15 cellular contexts compared by ENCODE assay signal in genomic region chr3:124781706-124782376, GRCh38. TPM values are rescaled to one million over a fixed set of nuclear protein-coding genes. Genes with fewer than 3 reads are reported as not detected.
DNase-seq lines count a peak whose midpoint lies in the region; ATAC-seq, FAIRE-seq and TF ChIP-seq lines count a peak whose summit lies in the region.
"Had no signal": no experiment of that assay in that cellular context is flagged by ENCODE, and none has a peak within 500 bp of the region (broad histone marks: within the 10 kb centered on the region; RNA-seq: fewer than 3 reads in every experiment).

No MANE protein-coding gene starts in this region.

- FAIRE-seq in urothelium cell line (lab: Jason Lieb, UNC), result no peak

- H3K9me3 Mint-ChIP-seq in endothelial cell (ENCODE audit: unreplicated experiment) (no peaks in the 10 kb centered on the region), nephron (no peaks in the 10 kb centered on the region)
- H3K9me3 Mint-ChIP-seq: activated T-helper 2 cell treated with anti-CD3 and anti-CD28 coated beads, Interferon-gamma antibody, Interleukin-2, Interleukin-4, amounts not matched to agents 10 μg/mL and 5 μg/mL and 100 μg/mL, durations not matched to agents 14 hours and 24 hours and 36 hours; neural crest cell had no signal

- H3K9me3 ChIP-seq in Panc1 (ENCODE audit: control insufficient read depth, insufficient read depth, low read depth, low read length), result no peaks in the 10 kb centered on the region
- no peaks in the 10 kb centered on the region for H3K9me3 ChIP-seq in tibial artery
- no peaks in the 10 kb centered on the region for H3K9me3 ChIP-seq in WERI-Rb-1 (ENCODE audit: severe bottlenecking)
- H3K9me3 ChIP-seq: MG63 had no signal

- H3K27ac Mint-ChIP-seq in endothelial cell (ENCODE audit: unreplicated experiment) (peak overlapping the region; percentile 94), nephron (peak overlapping the region; percentile 77 to 96 (median 87))
- H3K27ac Mint-ChIP-seq: activated T-helper 2 cell treated with anti-CD3 and anti-CD28 coated beads, Interferon-gamma antibody, Interleukin-2, Interleukin-4, amounts not matched to agents 10 μg/mL and 5 μg/mL and 100 μg/mL, durations not matched to agents 14 hours and 24 hours and 36 hours; T-helper 17 cell had no signal

- CTCF ChIA-PET in Panc1 (lab: Charles Lee), result no interaction called here

- DNase-seq in Panc1 (ENCODE audit: low read depth, low spot score) (no peak), endothelial cell (ENCODE audit: low spot score) (no peak), tibial artery (no peak), WERI-Rb-1 (no peak), urothelium cell line (ENCODE audit: low spot score) (no peak), T-helper 2 cell (no peak)
- DNase-seq: MG63; NCI-H2171; stimulated activated CD4-positive, alpha-beta T cell treated with anti-CD3 and anti-CD28 coated beads, Interleukin-4, amount 100 ng/mL, for 4 hours; stimulated activated naive CD8-positive, alpha-beta T cell treated with anti-CD3 and anti-CD28 coated beads, Interleukin-15, Interleukin-2, amounts not matched to agents 100 U/mL and 50 U/mL, for 24 hours; T-helper 17 cell had no signal

- H3K27ac ChIP-seq in Panc1 (ENCODE audit: low read length), result peak overlapping the region; percentile 5
- H3K27ac ChIP-seq in tibial artery, result peak overlapping the region; percentile 93 to 96
- no peak overlapping the region for H3K27ac ChIP-seq in WERI-Rb-1
- H3K27ac ChIP-seq: HL-60 had no signal

- H3K27me3 ChIP-seq in Panc1 (ENCODE audit: control insufficient read depth, insufficient read depth, low read length) (no peaks in the 10 kb centered on the region), tibial artery (no peaks in the 10 kb centered on the region), WERI-Rb-1 (ENCODE audit: insufficient read depth, low read depth, severe bottlenecking) (no peaks in the 10 kb centered on the region)
- H3K27me3 ChIP-seq: MG63 had no signal

- TF ChIP-seq CTCF in Panc1 (IDR thresholded peaks at IDR 0.05) (no peak), endothelial cell (IDR thresholded peaks at IDR 0.05; ENCODE audit: unreplicated experiment) (no peak), nephron (IDR thresholded peaks at IDR 0.05; ENCODE audit: unreplicated experiment in 3 of 3) (no peak), tibial artery (IDR thresholded peaks at IDR 0.05) (no peak), WERI-Rb-1 (IDR thresholded peaks at IDR 0.05; ENCODE audit: low read depth, low read length) (no peak)

- H3K27me3 Mint-ChIP-seq in endothelial cell (ENCODE audit: unreplicated experiment) (peaks cover 1% of the 10 kb centered on the region), nephron (ENCODE audit: low read depth) (peaks cover 8% of the 10 kb centered on the region)

- ATAC-seq in Panc1, result no peak
- ATAC-seq: stimulated activated naive CD8-positive, alpha-beta T cell treated with anti-CD3 and anti-CD28 coated beads, Interleukin-15, Interleukin-2, amounts not matched to agents 100 U/mL and 50 U/mL, for 24 hours; T-helper 17 cell had no signal

- intact Hi-C loops in Panc1 (cut with micrococcal nuclease; ENCODE audit: unreplicated experiment) (no loop called here), tibial artery (cut with DNase I; ENCODE audit: low total_unique reads) (loop anchor here (5.0 to 10.0 kb wide), 2 partner anchors 115 to 273 kb away; partner anchors contain the start of gene HEG1)

- H3K36me3 Mint-ChIP-seq in endothelial cell (ENCODE audit: low read depth, unreplicated experiment) (peaks cover 19% of the 10 kb centered on the region), nephron (ENCODE audit: low read depth) (no peaks in the 10 kb centered on the region)

- H3K4me3 Mint-ChIP-seq in endothelial cell (ENCODE audit: unreplicated experiment), result peak overlapping the region; percentile 38
- no peak overlapping the region for H3K4me3 Mint-ChIP-seq in nephron
- H3K4me3 Mint-ChIP-seq: neural crest cell, T-helper 17 cell had no signal

- H3K4me3 ChIP-seq in Panc1 (ENCODE audit: low read depth in 2 of 2, low read length in 2 of 2) (no peak overlapping the region), tibial artery (no peak overlapping the region), WERI-Rb-1 (ENCODE audit: low read depth, low read length) (no peak overlapping the region)
- H3K4me3 ChIP-seq: MG63 had no signal

- BruUV-seq in Panc1 (replicated peaks; lab: Mats Ljungman, UMichigan), result no TSS peak

- in situ Hi-C loops in Panc1 (cut with HindIII; ENCODE audit: low pct_unique_long_range_greater_than_20kb, low sequenced_read_pairs), result no loop called here

- POLR2A ChIA-PET in Panc1 (lab: Charles Lee), result no interaction called here

- H3K36me3 ChIP-seq in Panc1 (ENCODE audit: control insufficient read depth, insufficient read depth, low read length), result no peaks in the 10 kb centered on the region
- no peaks in the 10 kb centered on the region for H3K36me3 ChIP-seq in tibial artery
- no peaks in the 10 kb centered on the region for H3K36me3 ChIP-seq in WERI-Rb-1
- H3K36me3 ChIP-seq: MG63 had no signal

- peaks cover 35% of the 10 kb centered on the region for H3K4me1 Mint-ChIP-seq in endothelial cell (ENCODE audit: unreplicated experiment)
- H3K4me1 Mint-ChIP-seq in nephron, result peaks cover 65% of the 10 kb centered on the region

- peaks cover 19% of the 10 kb centered on the region for H3K4me1 ChIP-seq in Panc1 (ENCODE audit: control insufficient read depth, insufficient read depth, low read length)
- H3K4me1 ChIP-seq in tibial artery, result peaks cover 0 to 90% (median 74%) of the 10 kb centered on the region in 4 donors

RNA-seq across cellular contexts. Expression of gene UMPS, which starts 51.6 kb away (rescaled TPM):
- 46.0 TPM for total RNA-seq in Panc1 (2021; ENCODE audit: unreplicated experiment)
- 70.0 TPM for polyA plus RNA-seq in Panc1 (2012; ENCODE audit: insufficient read length)
- 27.1 TPM for total RNA-seq in endothelial cell (ENCODE audit: unreplicated experiment)
